In genomic region chr18:73181-73777, GRCh38 we compare ENCODE assay signal across 10 cellular contexts. TPM values are rescaled to one million over a fixed set of nuclear protein-coding genes. Genes with fewer than 3 reads are reported as not detected.
DNase-seq lines count a peak whose midpoint lies in the region; ATAC-seq, FAIRE-seq and TF ChIP-seq lines count a peak whose summit lies in the region.
"Not testable (repeated sequence)": the region's sequence is repeated elsewhere in the genome, so short reads cannot be mapped to it uniquely, and the experiment has no call there.
"Had no signal": no experiment of that assay in that cellular context is flagged by ENCODE, and none has a peak within 500 bp of the region (broad histone marks: within the 10 kb centered on the region; RNA-seq: fewer than 3 reads in every experiment).

No MANE protein-coding gene starts in this region.

- ATAC-seq in K562 = peak; percentile 71

- CTCF ChIA-PET in AG04449 (lab: Yijun Ruan, JAX); SK-N-SH (lab: Yijun Ruan, JAX); K562 (lab: Yijun Ruan, JAX; ENCODE audit: low intra/inter-chr PET ratio): not testable (repeated sequence)

- not testable (repeated sequence) for TF ChIP-seq EP300 in SK-N-SH (IDR thresholded peaks at IDR 0.05; ENCODE audit: borderline replicate concordance in 1 of 2, low read depth in 1 of 2, low read length in 1 of 2); K562 (IDR thresholded peaks at IDR 0.05; ENCODE audit: low read length)

- not testable (repeated sequence) for H3K4me1 ChIP-seq in SK-N-SH (ENCODE audit: control insufficient read depth in 1 of 2, insufficient read depth in 2 of 2, low read depth in 1 of 2, low read length in 1 of 2); left ventricle myocardium inferior
- H3K4me1 ChIP-seq in K562 (replicated peaks in 1 of 2; ENCODE audit: control insufficient read depth in 2 of 2, insufficient read depth in 2 of 2, low read length in 2 of 2) = peaks cover 0 to 16% of the 10 kb centered on the region in 2 experiments; a peak in 2 of 5 replicates

- H3K27me3 ChIP-seq in SK-N-SH (ENCODE audit: insufficient read depth) = not testable (repeated sequence)
- H3K27me3 ChIP-seq in K562 (ENCODE audit: control insufficient read depth in 2 of 2, insufficient read depth in 2 of 2, low read length in 2 of 2) = peaks cover 5 to 18% of the 10 kb centered on the region in 2 experiments; a peak in 3 of 5 replicates
- H3K27me3 ChIP-seq in left ventricle myocardium inferior (ENCODE audit: low read depth) = peaks cover 47% of the 10 kb centered on the region

- not testable (repeated sequence) for H3K27ac ChIP-seq in SK-N-SH (ENCODE audit: low read depth in 2 of 2, low read length in 1 of 2); K562 (ENCODE audit: extremely low read depth, low read depth, low read length); left ventricle myocardium inferior (replicated peaks)

- not testable (repeated sequence) for H3F3A ChIP-seq in SK-N-SH (replicated peaks; ENCODE audit: insufficient read depth)

- in situ Hi-C loops in K562 (cut with MboI) = not testable (repeated sequence)

- H2AFZ ChIP-seq in SK-N-SH (ENCODE audit: low read depth) = not testable (repeated sequence)
- H2AFZ ChIP-seq in K562 (ENCODE audit: low read depth, low read length) = peak overlapping the region; percentile 51; the same call in 1 of the 2 replicates

- intact Hi-C loops in K562 (cut with micrococcal nuclease); left ventricle myocardium inferior (cut with micrococcal nuclease): not testable (repeated sequence)

- H3K36me3 ChIP-seq in SK-N-SH (replicated peaks in 1 of 2; ENCODE audit: control insufficient read depth in 1 of 2, insufficient read depth in 2 of 2, low read length in 1 of 2); K562 (ENCODE audit: control insufficient read depth, insufficient read depth, low read length); left ventricle myocardium inferior: not testable (repeated sequence)

- H3K79me2 ChIP-seq in SK-N-SH (ENCODE audit: insufficient read depth); K562 (ENCODE audit: control insufficient read depth, insufficient read depth, low read length): not testable (repeated sequence)

- FAIRE-seq in K562 (lab: Jason Lieb, UNC) = not testable (repeated sequence)

- TF ChIP-seq CTCF in AG04449 (IDR thresholded peaks at IDR 0.05; ENCODE audit: insufficient read depth, low read length, missing control alignments) = not testable (repeated sequence)
- peak; percentile 13 for TF ChIP-seq CTCF in HFF-Myc (IDR thresholded peaks at IDR 0.05; ENCODE audit: low read depth, low read length, missing control alignments)
- TF ChIP-seq CTCF in SK-N-SH (IDR thresholded peaks at IDR 0.05) = peak; percentile 32; the same call in 1 of the 2 replicates
- TF ChIP-seq CTCF in K562 (IDR thresholded peaks at IDR 0.05 in 2 of 3, conservative IDR thresholded peaks at IDR 0.05 in 1 of 3; ENCODE audit: insufficient read depth in 2 of 3, low read depth in 1 of 3, low read length in 3 of 3) = peak in 2 of 3 experiments; percentile 41 to 70; a peak in 5 of 6 replicates
- peak; percentile 21 for TF ChIP-seq CTCF in left ventricle myocardium inferior (IDR thresholded peaks at IDR 0.05; ENCODE audit: borderline replicate concordance)
- TF ChIP-seq CTCF in retinal pigment epithelial cell (conservative IDR thresholded peaks at IDR 0.05; ENCODE audit: low read depth, low read length) = peak; percentile 19

- BruUV-seq in K562 (replicated peaks; lab: Mats Ljungman, UMichigan) = not testable (repeated sequence)

- H3K4me3 ChIP-seq in AG04449 (ENCODE audit: low read depth, low read length) = peak overlapping the region; percentile 23; the same call in 1 of the 2 replicates
- H3K4me3 ChIP-seq in HFF-Myc (replicated peaks; ENCODE audit: low read depth, low read length) = peak overlapping the region; percentile 32
- not testable (repeated sequence) for H3K4me3 ChIP-seq in SK-N-SH (ENCODE audit: low read depth in 2 of 2, low read length in 1 of 2); left ventricle myocardium inferior; retinal pigment epithelial cell (ENCODE audit: low read length)
- peak overlapping the region; percentile 18; the same call in 1 of the 2 replicates for H3K4me3 ChIP-seq in K562

- DNase-seq in AG04449 (ENCODE audit: low read depth, low spot score); HFF-Myc (ENCODE audit: extremely low read depth, low read depth); left ventricle myocardium inferior; retinal pigment epithelial cell (ENCODE audit: low read depth): not testable (repeated sequence)
- DNase-seq in ELF-1 (ENCODE audit: low read depth, low spot score) = peak; percentile 18
- DNase-seq in NCI-H748 (lab: John Stamatoyannopoulos, UW; ENCODE audit: unreplicated experiment) = peak; percentile 24
- peak; percentile 1 for DNase-seq in SK-N-SH
- DNase-seq in K562 (ENCODE audit: extremely low read depth in 1 of 4, low spot score in 3 of 4) = peak in 1 of 4 experiments; percentile 4

- POLR2A ChIA-PET in AG04449 (lab: Yijun Ruan, JAX); SK-N-SH (lab: Yijun Ruan, JAX): not testable (repeated sequence)
- POLR2A ChIA-PET in K562 (lab: Yijun Ruan, JAX) = interaction anchor here (0.6 kb wide), 1 partner anchor 86 kb away, joined by 5 read pairs; no protein-coding TSS in a partner anchor

- not testable (repeated sequence) for TF ChIP-seq POLR2A in K562 (conservative IDR thresholded peaks at IDR 0.05)

- 49% methylated on average over 10 of the region's 48 CpGs for WGBS in SK-N-SH (ENCODE audit: low lambda C conversion rate)
- 6% methylated on average over 39 of the region's 48 CpGs for WGBS in K562 (ENCODE audit: insufficient coverage, low coverage, missing lambda C conversion rate)

- H4K20me1 ChIP-seq in SK-N-SH (ENCODE audit: insufficient read depth); K562 (replicated peaks; ENCODE audit: control insufficient read depth, insufficient read depth, low read length): not testable (repeated sequence)

- H3K4me2 ChIP-seq in SK-N-SH = not testable (repeated sequence)
- peak overlapping the region; percentile 50 for H3K4me2 ChIP-seq in K562 (ENCODE audit: insufficient read depth, low read length)

- H3K9ac ChIP-seq in SK-N-SH = not testable (repeated sequence)
- peak overlapping the region in 1 of 2 experiments; percentile 50; a peak in 1 of 4 replicates for H3K9ac ChIP-seq in K562 (ENCODE audit: insufficient read depth in 1 of 2, low read depth in 2 of 2, low read length in 2 of 2)

- TF ChIP-seq RAD21 in SK-N-SH (IDR thresholded peaks at IDR 0.05; ENCODE audit: low read length) = not testable (repeated sequence)
- TF ChIP-seq RAD21 in K562 (CRISPR knock-in tag; conservative IDR thresholded peaks at IDR 0.05 in 1 of 2, IDR thresholded peaks at IDR 0.05 in 1 of 2) = peak in 1 of 2 experiments; percentile 52; a peak in 2 of 4 replicates

- H3K9me1 ChIP-seq in K562 (ENCODE audit: control insufficient read depth, insufficient read depth, low read length) = not testable (repeated sequence)

- H3K9me3 ChIP-seq in SK-N-SH; K562 (replicated peaks; ENCODE audit: control insufficient read depth, insufficient read depth, low read depth, low read length); left ventricle myocardium inferior (replicated peaks): not testable (repeated sequence)

- H3K9me2 ChIP-seq in SK-N-SH = not testable (repeated sequence)

TF ChIP-seq in K562, 482 proteins besides CTCF, POLR2A, EP300 and RAD21:
- TF ChIP-seq CTBP1 (IDR thresholded peaks at IDR 0.05; ENCODE audit: borderline replicate concordance) (peak; percentile 45; the same call in 1 of the 2 replicates), HDAC1 (IDR thresholded peaks at IDR 0.05) (peak in 1 of 2 experiments; percentile 70; a peak in 2 of 4 replicates), RB1 (IDR thresholded peaks at IDR 0.05; ENCODE audit: low read depth) (peak; percentile 47; the same call in 1 of the 2 replicates), PHF21A (IDR thresholded peaks at IDR 0.05; ENCODE audit: borderline replicate concordance, low read depth) (peak; percentile 89; the same call in 1 of the 2 replicates), CXXC5 (CRISPR knock-in tag; IDR thresholded peaks at IDR 0.05) (peak; percentile 20; the same call in 1 of the 2 replicates), RCOR1 (IDR thresholded peaks at IDR 0.05; ENCODE audit: borderline replicate concordance in 1 of 2, low read depth in 2 of 2, low read length in 2 of 2) (peak; percentile 41 to 71; a peak in 1 of 4 replicates), HDAC2 (IDR thresholded peaks at IDR 0.05) (peak; percentile 60; the same call in 1 of the 2 replicates), KDM1A (IDR thresholded peaks at IDR 0.05) (peak; percentile 97)

RNA-seq across cellular contexts. Expression of gene TUBB8B, which starts 23.9 kb away (rescaled TPM):
- polyA plus RNA-seq in SK-N-SH (2012; rRNA removed) (not detected in 2 replicates), K562 (2011; rRNA removed) (0.08 TPM in 1 of 2 replicates, not detected in the other), K562 (2014; fragmentation: Illumina TruSeq; extraction: Trizol) (0.11 TPM in 1 of 2 replicates, not detected in the other), K562 (2014; fragmentation: Nextera tagmentation; extraction: Ambion mirVana) (not detected), K562 (2014; rRNA removed) (not detected in 2 replicates)
- polyA plus RNA-seq in SK-N-SH (2012; cell fraction: cytosol; rRNA removed) = not detected in 2 replicates
- polyA plus RNA-seq in SK-N-SH (2012; cell fraction: nucleus; rRNA removed) = 0.04 TPM in 1 of 2 replicates, not detected in the other
- total RNA-seq in K562 (2011; cell fraction: chromatin; rRNA removed; ENCODE audit: low replicate concordance) = 0.49 TPM in 1 of 2 replicates, not detected in the other
- total RNA-seq in K562 (2011; cell fraction: nucleolus; rRNA removed) = not detected in 2 replicates
- total RNA-seq in K562 (2011; cell fraction: nucleoplasm; rRNA removed) = not detected in 2 replicates
- total RNA-seq in K562 (2014; rRNA removed) (not detected in 2 replicates), K562 (2014; rRNA removed; fragmentation: Illumina TruSeq; extraction: Trizol) (not detected in 2 replicates), K562 (2015; rRNA removed; fragmentation: Illumina TruSeq; extraction: Trizol) (not detected in 2 replicates), K562 (2021) (not detected in 2 replicates), left ventricle myocardium inferior (not detected)
- polyA plus RNA-seq in K562 (2011; cell fraction: cytosol; rRNA removed) = 0.09 TPM in 1 of 2 replicates, not detected in the other
- 0.17 TPM in 1 of 2 replicates, not detected in the other for polyA plus RNA-seq in K562 (2011; cell fraction: nucleus; rRNA removed)
- not detected in 2 replicates for polyA plus RNA-seq in K562 (2012)
- not detected in 2 replicates for polyA minus RNA-seq in K562 (2011; rRNA and poly(A)+ RNA removed)
- not detected in 2 replicates for polyA minus RNA-seq in K562 (2011; cell fraction: cytosol; rRNA and poly(A)+ RNA removed)
- not detected in 2 replicates for polyA minus RNA-seq in K562 (2011; cell fraction: nucleus; rRNA and poly(A)+ RNA removed)
- total RNA-seq: CD4-positive, alpha-beta T cell; SJCRH30 had no signal
